ENCODE assay signal across 8 cellular contexts in genomic region chr14:54567224-54567633, GRCh38. TPM values are rescaled to one million over a fixed set of nuclear protein-coding genes. Genes with fewer than 3 reads are reported as not detected.
DNase-seq lines count a peak whose midpoint lies in the region; ATAC-seq and TF ChIP-seq lines count a peak whose summit lies in the region.

No MANE protein-coding gene starts in this region.

- H3K27ac Mint-ChIP-seq in T-helper 17 cell (peak overlapping the region; percentile 80), osteocyte (ENCODE audit: unreplicated experiment) (peak overlapping the region; percentile 97)

- CTCF ChIA-PET in AG04450 (lab: Charles Lee): interaction anchor here (0.7 to 8.5 kb wide), 10 partner anchors 10 to 586 kb away, joined by 3 to 186 read pairs (median 3); no protein-coding TSS in a partner anchor

- peak overlapping the region; percentile 77 for H3K27ac ChIP-seq in AG04450 (ENCODE audit: low read depth, low read length)

- peaks cover 3% of the 10 kb centered on the region for H3K27me3 Mint-ChIP-seq in T-helper 17 cell
- H3K27me3 Mint-ChIP-seq in osteocyte (ENCODE audit: unreplicated experiment): no peaks in the 10 kb centered on the region

- H3K4me3 ChIP-seq in AG04450 (ENCODE audit: low read depth, low read length): peak overlapping the region; percentile 80
- H3K4me3 ChIP-seq in fibroblast of villous mesenchyme (ENCODE audit: low read depth, low read length): peak overlapping the region; percentile 76

- H3K36me3 Mint-ChIP-seq in T-helper 17 cell (ENCODE audit: low read depth): no peaks in the 10 kb centered on the region
- H3K36me3 Mint-ChIP-seq in osteocyte (ENCODE audit: unreplicated experiment): peaks cover 6% of the 10 kb centered on the region

- peaks cover 12% of the 10 kb centered on the region for H3K4me1 Mint-ChIP-seq in T-helper 17 cell
- H3K4me1 Mint-ChIP-seq in osteocyte (ENCODE audit: unreplicated experiment): peaks cover 39% of the 10 kb centered on the region

- TF ChIP-seq CTCF in AG04450 (IDR thresholded peaks at IDR 0.05; ENCODE audit: low read depth, low read length): no peak
- no peak for TF ChIP-seq CTCF in fibroblast of villous mesenchyme (IDR thresholded peaks at IDR 0.05; ENCODE audit: insufficient read depth, low read depth, low read length)
- TF ChIP-seq CTCF in osteocyte (IDR thresholded peaks at IDR 0.05): no peak

- H3K9me3 ChIP-seq in AG04450 (ENCODE audit: control insufficient read depth, insufficient read depth, low read length): peaks cover under 1% of the 10 kb centered on the region
- H3K9me3 ChIP-seq in T-helper 17 cell (ENCODE audit: control insufficient read depth, low read length, poor library complexity, severe bottlenecking): no peaks in the 10 kb centered on the region

- DNase-seq in AG04450 (ENCODE audit: low read depth, low spot score) (no peak), T-helper 17 cell (no peak), fibroblast of villous mesenchyme (ENCODE audit: low read depth) (peak; percentile 32), osteocyte (ENCODE audit: extremely low spot score, unreplicated experiment) (no peak), NCI-H2196 treated with DMSO at 0.1 percent for 48 hours (lab: John Stamatoyannopoulos, UW; ENCODE audit: unreplicated experiment) (no peak), DMS153 treated with DMSO at 0.1 percent for 48 hours (lab: John Stamatoyannopoulos, UW; ENCODE audit: unreplicated experiment) (no peak)

- H3K27me3 ChIP-seq in AG04450 (ENCODE audit: control insufficient read depth, insufficient read depth, low read length): no peaks in the 10 kb centered on the region

- peak; percentile 1 for ATAC-seq in GM21515 (IDR thresholded peaks at IDR 0.05; ENCODE audit: unreplicated experiment)
- ATAC-seq in T-helper 17 cell: no peak
- no peak for ATAC-seq in HG02885 (IDR thresholded peaks at IDR 0.05; ENCODE audit: poor library complexity, unreplicated experiment)

- peaks cover 4% of the 10 kb centered on the region for H3K9me3 Mint-ChIP-seq in osteocyte (ENCODE audit: unreplicated experiment)

- POLR2A ChIA-PET in AG04450 (lab: Yijun Ruan, JAX): interaction anchor here (0.6 to 4.3 kb wide), 15 partner anchors 34 to 206 kb away, joined by 3 to 61 read pairs (median 6); partner anchors contain the start of gene CGRRF1

- peak overlapping the region; percentile 96 for H3K4me3 Mint-ChIP-seq in T-helper 17 cell
- H3K4me3 Mint-ChIP-seq in osteocyte (ENCODE audit: unreplicated experiment): peak overlapping the region; percentile 99

RNA-seq across cellular contexts. Expression of gene SAMD4A, which starts 0.3 kb away (rescaled TPM):
- 12.7 and 21.0 TPM in 2 replicates for polyA plus RNA-seq in AG04450 (2011; rRNA removed)
- polyA minus RNA-seq in AG04450 (2011; rRNA and poly(A)+ RNA removed): 64.5 and 81.7 TPM in 2 replicates
- total RNA-seq in T-helper 17 cell (1 to 10 TPM; 6.5 to 6.9 TPM), fibroblast of villous mesenchyme (43.5 and 61.3 TPM in 2 replicates), osteocyte (36.5 and 39.1 TPM in 2 replicates)

RNA-seq across cellular contexts. Expression of gene CGRRF1, which starts 57.5 kb away (rescaled TPM):
- 15.2 and 22.2 TPM in 2 replicates for polyA plus RNA-seq in AG04450 (2011; rRNA removed)
- polyA minus RNA-seq in AG04450 (2011; rRNA and poly(A)+ RNA removed): 7.1 and 7.9 TPM in 2 replicates
- total RNA-seq in T-helper 17 cell (10 to 100 TPM; 28.3 to 35.8 TPM), fibroblast of villous mesenchyme (12.2 and 17.3 TPM in 2 replicates), osteocyte (18.3 and 19.8 TPM in 2 replicates)
